11 cellular contexts compared by ENCODE assay signal in genomic region chrX:3346436-3347329, GRCh38. TPM values are rescaled to one million over a fixed set of nuclear protein-coding genes. Genes with fewer than 3 reads are reported as not detected.
DNase-seq lines count a peak whose midpoint lies in the region; ATAC-seq, FAIRE-seq and TF ChIP-seq lines count a peak whose summit lies in the region.
"Had no signal": no experiment of that assay in that cellular context is flagged by ENCODE, and none has a peak within 500 bp of the region (broad histone marks: within the 10 kb centered on the region; RNA-seq: fewer than 3 reads in every experiment).

MXRA5 (minus strand) TSS chrX:3346652; CDS start chrX:3343833, 2,819 bp downstream.

- in situ Hi-C loops in GM23248 (cut with MboI): loop anchor here (25.0 kb wide), 2 partner anchors 191 to 291 kb away; no protein-coding TSS in a partner anchor

- peak within 1 kb of the TSS; percentile 73 for H3K4me2 ChIP-seq in GM23248 (ENCODE audit: unreplicated experiment)

- H3K9me3 ChIP-seq in GM23248 (ENCODE audit: low read depth) (no peaks in the 10 kb centered on the region), skeletal muscle tissue (ENCODE audit: control insufficient read depth in 3 of 3, low read length in 3 of 3) (no peaks in the 10 kb centered on the region)

- no peaks in the 10 kb centered on the region for H4K20me1 ChIP-seq in GM23248 (ENCODE audit: insufficient read depth)

- no peaks in the 10 kb centered on the region for H3K4me1 ChIP-seq in GM23248 (ENCODE audit: insufficient read depth)
- no peaks in the 10 kb centered on the region for H3K4me1 ChIP-seq in skeletal muscle tissue (ENCODE audit: control insufficient read depth in 3 of 3, insufficient read depth in 3 of 3, low read length in 3 of 3)

- no peak for ATAC-seq in GM18502 (IDR thresholded peaks at IDR 0.05; ENCODE audit: poor library complexity, unreplicated experiment)

- 2% methylated on average over 23 to 44 of the region's 77 CpGs for WGBS in GM23248 (ENCODE audit: low coverage in 1 of 2, low lambda C conversion rate in 2 of 2, missing lambda C conversion rate in 2 of 2), 2 experiments

- no peaks in the 10 kb centered on the region for H3K9me2 ChIP-seq in GM23248 (ENCODE audit: insufficient read depth)

- H3K27me3 ChIP-seq in GM23248 (replicated peaks; ENCODE audit: insufficient read depth) (no peaks in the 10 kb centered on the region), bronchial epithelial cell (ENCODE audit: control insufficient read depth, insufficient read depth, low read length) (no peaks in the 10 kb centered on the region), skeletal muscle tissue (ENCODE audit: control insufficient read depth in 3 of 3, insufficient read depth in 3 of 3, low read length in 3 of 3) (peaks cover 0 to 13% (median 0%) of the 10 kb centered on the region in 3 donors)

- H3K9ac ChIP-seq in GM23248 (peak within 1 kb of the TSS; percentile 77), skeletal muscle tissue (ENCODE audit: low read depth in 1 of 3, low read length in 3 of 3) (peak within 1 kb of the TSS in 1 of 3 donors; percentile 20)

- DNase-seq in GM23248: peak; percentile 66
- DNase-seq in bronchial epithelial cell (ENCODE audit: low read depth): peak; percentile 52
- DNase-seq in iPS-NIHi11 (ENCODE audit: low spot score): peak; percentile 39
- DNase-seq in NCI-H1436 (lab: John Stamatoyannopoulos, UW): no peak
- DNase-seq in stimulated activated CD8-positive, alpha-beta memory T cell treated with anti-CD3 and anti-CD28 coated beads, Interleukin-4, amount 100 ng/mL, for 48 hours: no peak
- DNase-seq in COR-L47 (lab: John Stamatoyannopoulos, UW): no peak
- DNase-seq: activated B cell treated with CpG ODN at 0.5 μM for 24 hours; NCI-H1092 treated with DMSO at 0.1 percent for 48 hours; stimulated activated CD4-positive, alpha-beta T cell treated with anti-CD3 and anti-CD28 coated beads, Interleukin-4, amount 100 ng/mL, for 24 hours had no signal

- H3K79me2 ChIP-seq in GM23248 (ENCODE audit: insufficient read depth): no peaks in the 10 kb centered on the region

- H2AFZ ChIP-seq in GM23248: peak within 1 kb of the TSS; percentile 66

- H3K27ac ChIP-seq in GM23248: peak within 1 kb of the TSS; percentile 64
- peak within 1 kb of the TSS; percentile 72 for H3K27ac ChIP-seq in skeletal muscle tissue (ENCODE audit: low read depth, low read length)

- H3K4me3 ChIP-seq in GM23248 (peak within 1 kb of the TSS; percentile 75), bronchial epithelial cell (ENCODE audit: low read depth, low read length) (peak within 1 kb of the TSS; percentile 44), skeletal muscle tissue (ENCODE audit: low read length in 3 of 3) (peak within 1 kb of the TSS; percentile 29 to 69 (median 43))

- H3F3A ChIP-seq in GM23248 (ENCODE audit: insufficient read depth): no peaks in the 10 kb centered on the region

- H3K36me3 ChIP-seq in GM23248 (ENCODE audit: low read depth): 0 out of 2 replicates have a peak, but pooled peaks cover 2% of the 10 kb centered on the region
- H3K36me3 ChIP-seq in bronchial epithelial cell (ENCODE audit: control insufficient read depth, insufficient read depth, low read length): no peaks in the 10 kb centered on the region
- H3K36me3 ChIP-seq in skeletal muscle tissue (ENCODE audit: control insufficient read depth in 3 of 3, insufficient read depth in 3 of 3, low read length in 3 of 3): no peaks in the 10 kb centered on the region

- TF ChIP-seq CTCF in bronchial epithelial cell (IDR thresholded peaks at IDR 0.05; ENCODE audit: insufficient read depth, low read length, severe bottlenecking): no peak

- FAIRE-seq in bronchial epithelial cell (lab: Jason Lieb, UNC): no peak

RNA-seq across cellular contexts. Expression of gene MXRA5, which starts in this region (rescaled TPM):
- total RNA-seq in GM23248 (2014; rRNA removed; shearing (Covaris generic)): 72.0 and 79.1 TPM in 2 replicates
- 45.2 and 46.3 TPM in 2 replicates for polyA plus RNA-seq in GM23248 (2016; fragmentation: Nextera tagmentation; extraction: Ambion mirVana)
- total RNA-seq in bronchial epithelial cell: 0.26 and 0.53 TPM in 2 replicates
- total RNA-seq in skeletal muscle tissue: 34.4 TPM
- total RNA-seq: activated B cell treated with CpG ODN at 0.5 μM for 24 hours had no signal

Comparison
In these comparisons a context has a peak if more than half of its experiments do, and no peak if none do; other contexts are left out.
1. RNA of gene MXRA5 (total RNA-seq): 72.0 to 79.1 TPM in GM23248 and 34.4 TPM in skeletal muscle tissue (single experiment); 0.26 to 0.53 TPM in bronchial epithelial cell; every median in the first group is over 10 times any median in the second.
2. Peak in DNase-seq and H3K4me3 ChIP-seq in bronchial epithelial cell; RNA of the gene not detected or under 1 TPM.
3. DNase-seq: peak in GM23248 (single experiment) and iPS-NIHi11 (single experiment); none in NCI-H1436 (single experiment), stimulated activated CD8-positive, alpha-beta memory T cell treated with anti-CD3 and anti-CD28 coated beads, Interleukin-4, amount 100 ng/mL, for 48 hours (single experiment) and COR-L47 (single experiment).
4. Peak in every context shown above with its lines, with median percentiles within 50 percentile points of each other: H3K4me3 ChIP-seq.